Comparison of ENCODE assay signal across 8 cellular contexts in the genomic region with DNA sequence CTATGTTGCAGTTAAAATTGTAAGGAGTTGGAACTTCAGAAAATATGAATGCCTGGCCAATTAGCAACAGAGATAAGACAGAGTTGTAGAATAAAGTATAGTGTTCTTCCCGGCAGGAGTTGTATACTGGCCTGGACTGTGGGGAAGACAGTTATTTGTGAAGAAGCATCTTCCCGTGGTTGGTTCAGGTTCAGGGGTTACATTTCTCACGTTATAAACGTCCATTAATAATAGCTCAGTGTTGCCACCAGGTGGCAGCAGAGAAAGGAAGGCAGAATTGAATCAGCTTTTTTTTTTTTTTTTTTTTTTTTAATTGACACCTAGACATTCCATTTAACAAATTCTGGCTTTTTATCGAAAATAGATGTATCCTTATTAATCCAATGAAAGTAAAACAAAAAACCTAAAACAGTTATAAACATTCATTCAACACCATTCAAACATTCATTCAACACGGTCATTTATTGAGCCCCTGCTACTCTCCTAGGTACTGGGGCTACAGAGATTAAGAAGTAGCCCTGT.
DNase-seq lines count a peak whose midpoint lies in the region; ATAC-seq and TF ChIP-seq lines count a peak whose summit lies in the region.

No MANE protein-coding gene starts in this region.

- DNase-seq in GM12864 (ENCODE audit: low read depth) = no peak
- peak; percentile 23 for DNase-seq in NCI-H1092 (lab: John Stamatoyannopoulos, UW)
- peak; percentile 64 for DNase-seq in WERI-Rb-1
- peak in 1 of 2 donors; percentile 34 for DNase-seq in breast epithelium (ENCODE audit: low spot score in 2 of 2)
- no peak for DNase-seq in left lobe of liver (ENCODE audit: low spot score)
- peak; percentile 53 for DNase-seq in stimulated activated CD8-positive, alpha-beta memory T cell treated with anti-CD3 and anti-CD28 coated beads, Interleukin-12 subunit alpha, Interleukin-12 subunit beta, amount 100 ng/mL, for 1 hour (ENCODE audit: low read depth)
- no peak for DNase-seq in posterior vena cava (ENCODE audit: low spot score)

- TF ChIP-seq CTCF in GM12864 (IDR thresholded peaks at IDR 0.05; ENCODE audit: low read depth, low read length, missing control alignments) (peak; percentile 61), WERI-Rb-1 (IDR thresholded peaks at IDR 0.05; ENCODE audit: low read depth, low read length) (peak; percentile 45; the same call in 1 of the 2 replicates), breast epithelium (IDR thresholded peaks at IDR 0.05) (peak; percentile 60 to 75 (median 64))

- no peaks in the 10 kb centered on the region for H3K4me1 ChIP-seq in breast epithelium

- intact Hi-C loops in breast epithelium (cut with DNase I; ENCODE audit: low total_unique reads) (no loop called here), posterior vena cava (cut with DNase I) (loop anchor here (2.0 to 10.0 kb wide), 3 partner anchors 43 to 411 kb away; no protein-coding TSS in a partner anchor)

- no peak for TF ChIP-seq POLR2A in breast epithelium (IDR thresholded peaks at IDR 0.05)

- peak; percentile 64 for ATAC-seq in left lobe of liver
- ATAC-seq in GM21515 (IDR thresholded peaks at IDR 0.05; ENCODE audit: unreplicated experiment) = no peak

- H3K27ac ChIP-seq in WERI-Rb-1 (no peak overlapping the region), breast epithelium (no peak overlapping the region)

- H3K9me3 ChIP-seq in WERI-Rb-1 (ENCODE audit: severe bottlenecking) = no peaks in the 10 kb centered on the region
- no peaks in the 10 kb centered on the region for H3K9me3 ChIP-seq in breast epithelium

- H3K4me3 ChIP-seq in GM12864 (ENCODE audit: low read depth, low read length) (no peak overlapping the region), WERI-Rb-1 (ENCODE audit: low read depth, low read length) (no peak overlapping the region), breast epithelium (no peak overlapping the region)

- H3K27me3 ChIP-seq in WERI-Rb-1 (ENCODE audit: insufficient read depth, low read depth, severe bottlenecking) (no peaks in the 10 kb centered on the region), breast epithelium (no peaks in the 10 kb centered on the region)

- no peaks in the 10 kb centered on the region for H3K36me3 ChIP-seq in WERI-Rb-1
- no peaks in the 10 kb centered on the region for H3K36me3 ChIP-seq in breast epithelium

Comparison
In these comparisons a context has a peak if more than half of its experiments do, and no peak if none do; other contexts are left out.
1. DNase-seq: peak in NCI-H1092 (single experiment), WERI-Rb-1 (single experiment) and stimulated activated CD8-positive, alpha-beta memory T cell treated with anti-CD3 and anti-CD28 coated beads, Interleukin-12 subunit alpha, Interleukin-12 subunit beta, amount 100 ng/mL, for 1 hour (single experiment); none in GM12864 (single experiment), left lobe of liver (single experiment) and posterior vena cava (single experiment).
2. Peak in every context shown above with its lines, with median percentiles within 50 percentile points of each other: CTCF ChIP-seq.